Comparison of ENCODE assay signal across 8 cellular contexts in the genomic region with DNA sequence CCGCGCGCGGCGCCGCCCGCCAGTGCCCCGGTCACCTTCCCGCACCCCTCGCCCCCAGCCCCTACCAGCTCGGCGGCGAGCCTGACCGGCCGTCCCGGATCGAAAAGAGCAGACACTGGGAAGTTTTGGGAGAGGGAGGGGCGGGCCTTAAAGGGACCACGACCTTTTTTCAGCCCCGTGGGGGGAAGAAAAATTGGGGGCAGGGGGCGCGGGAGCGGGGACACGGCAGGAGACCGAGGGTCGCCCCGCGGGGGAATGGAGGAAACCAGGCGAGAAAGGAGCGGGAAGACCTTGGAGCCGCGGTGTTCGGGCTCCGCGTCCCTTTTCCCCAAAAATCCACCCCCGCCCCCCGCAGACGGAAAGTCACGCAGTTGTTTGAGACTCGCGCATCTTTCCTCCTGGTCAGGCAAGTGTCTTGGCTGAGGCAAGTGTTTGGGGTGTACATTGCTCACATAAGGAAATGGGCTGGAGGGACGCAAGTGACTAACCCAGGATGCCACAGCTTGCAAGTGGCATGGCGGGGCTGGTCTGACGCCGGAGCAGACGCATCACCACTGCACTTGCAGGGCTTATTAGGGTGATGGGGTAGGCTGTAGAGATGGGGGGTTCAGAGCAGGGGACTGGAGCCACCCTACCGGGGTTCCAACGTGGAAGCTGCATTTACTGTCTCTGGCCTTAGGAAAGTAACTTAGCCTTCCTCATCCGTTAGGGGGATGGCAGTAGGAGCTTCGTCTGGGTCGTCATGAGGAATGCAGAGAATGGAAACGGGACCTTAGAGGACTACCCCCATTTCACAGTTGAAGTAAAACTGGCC. TPM values are rescaled to one million over a fixed set of nuclear protein-coding genes. Genes with fewer than 3 reads are reported as not detected.
A peak's percentile ranks its signal among the peaks of the same experiment; 100 is the strongest.
DNase-seq lines count a peak whose midpoint lies in the region; ATAC-seq and TF ChIP-seq lines count a peak whose summit lies in the region.

No MANE protein-coding gene starts in this region.

- TF ChIP-seq CTCF in PC-3 (conservative IDR thresholded peaks at IDR 0.05; ENCODE audit: low read depth, low read length) (no peak), thoracic aorta (IDR thresholded peaks at IDR 0.05) (no peak)

- ATAC-seq in PC-3 (peak; percentile 1; the same call in 1 of the 2 replicates), thoracic aorta (ENCODE audit: insufficient number of reproducible peaks, low FRiP score, low read depth) (no peak), GM19395 (IDR thresholded peaks at IDR 0.05; ENCODE audit: unreplicated experiment) (no peak)
- no peak for ATAC-seq in naive thymus-derived CD8-positive, alpha-beta T cell

- H3K4me3 Mint-ChIP-seq in activated T-helper 1 cell treated with anti-CD3 and anti-CD28 coated beads, Interleukin-12 subunit alpha, Interleukin-12 subunit beta, Interleukin-2, Interleukin-4 antibody, amounts not matched to agents 30 ng/mL and 10 ng/mL and 1 ng/mL, durations not matched to agents 14 hours and 24 hours and 36 hours = peak overlapping the region; percentile 89
- H3K4me3 Mint-ChIP-seq in naive thymus-derived CD8-positive, alpha-beta T cell = peak overlapping the region; percentile 85 to 98 (median 92)

- peak overlapping the region; percentile 91 for H2AFZ ChIP-seq in PC-3 (ENCODE audit: low read length)

- H3K4me1 ChIP-seq in PC-3 (ENCODE audit: insufficient read depth, low read length) (peaks cover 23% of the 10 kb centered on the region), thoracic aorta (ENCODE audit: control insufficient read depth in 1 of 2, low read depth in 2 of 2) (peaks cover 17 to 36% of the 10 kb centered on the region in 2 donors)

- peaks cover 47% of the 10 kb centered on the region for H3K4me1 Mint-ChIP-seq in activated T-helper 1 cell treated with anti-CD3 and anti-CD28 coated beads, Interleukin-12 subunit alpha, Interleukin-12 subunit beta, Interleukin-2, Interleukin-4 antibody, amounts not matched to agents 30 ng/mL and 10 ng/mL and 1 ng/mL, durations not matched to agents 14 hours and 24 hours and 36 hours (ENCODE audit: low read depth)
- peaks cover 25 to 56% (median 51%) of the 10 kb centered on the region in 4 donors for H3K4me1 Mint-ChIP-seq in naive thymus-derived CD8-positive, alpha-beta T cell

- POLR2A ChIA-PET in PC-3 (lab: Charles Lee; ENCODE audit: unreplicated experiment) = no interaction called here
- POLR2A ChIA-PET in naive thymus-derived CD8-positive, alpha-beta T cell (lab: Charles Lee) = interaction anchor here (0.7 to 9.5 kb wide), 9 partner anchors 10 to 538 kb away, joined by 3 to 302 read pairs (median 8); a partner anchor contains a TSS

- peak overlapping the region; percentile 95 for H3K27ac Mint-ChIP-seq in activated T-helper 1 cell treated with anti-CD3 and anti-CD28 coated beads, Interleukin-12 subunit alpha, Interleukin-12 subunit beta, Interleukin-2, Interleukin-4 antibody, amounts not matched to agents 30 ng/mL and 10 ng/mL and 1 ng/mL, durations not matched to agents 14 hours and 24 hours and 36 hours
- H3K27ac Mint-ChIP-seq in naive thymus-derived CD8-positive, alpha-beta T cell = peak overlapping the region; percentile 91 to 98 (median 96)

- H3K79me2 ChIP-seq in PC-3 (ENCODE audit: low read length) = peaks cover 26% of the 10 kb centered on the region

- H4K20me1 ChIP-seq in PC-3 (ENCODE audit: low read length) = peaks cover 15% of the 10 kb centered on the region; the same call in 1 of the 2 replicates

- H3K27me3 Mint-ChIP-seq in activated T-helper 1 cell treated with anti-CD3 and anti-CD28 coated beads, Interleukin-12 subunit alpha, Interleukin-12 subunit beta, Interleukin-2, Interleukin-4 antibody, amounts not matched to agents 30 ng/mL and 10 ng/mL and 1 ng/mL, durations not matched to agents 14 hours and 24 hours and 36 hours (ENCODE audit: insufficient read depth) = peaks cover 2% of the 10 kb centered on the region
- H3K27me3 Mint-ChIP-seq in naive thymus-derived CD8-positive, alpha-beta T cell = peaks cover 0 to 3% (median 0%) of the 10 kb centered on the region in 5 donors

- H3K9me2 ChIP-seq in PC-3 (replicated peaks; ENCODE audit: low read length) = no peaks in the 10 kb centered on the region

- H3K36me3 Mint-ChIP-seq in activated T-helper 1 cell treated with anti-CD3 and anti-CD28 coated beads, Interleukin-12 subunit alpha, Interleukin-12 subunit beta, Interleukin-2, Interleukin-4 antibody, amounts not matched to agents 30 ng/mL and 10 ng/mL and 1 ng/mL, durations not matched to agents 14 hours and 24 hours and 36 hours (ENCODE audit: low read depth) = peaks cover 15% of the 10 kb centered on the region
- peaks cover 0 to 17% (median 7%) of the 10 kb centered on the region in 3 donors for H3K36me3 Mint-ChIP-seq in naive thymus-derived CD8-positive, alpha-beta T cell

- TSS peak; percentile 45 for BruUV-seq in PC-3 (replicated peaks; lab: Mats Ljungman, UMichigan)

- H3K27ac ChIP-seq in PC-3 (ENCODE audit: low read length) = peak overlapping the region; percentile 78
- peak overlapping the region; percentile 97 to 100 for H3K27ac ChIP-seq in thoracic aorta

- H3K9me3 ChIP-seq in PC-3 (ENCODE audit: low read length) (no peaks in the 10 kb centered on the region), thoracic aorta (no peaks in the 10 kb centered on the region)

- peak overlapping the region; percentile 88 for H3K9ac ChIP-seq in PC-3 (ENCODE audit: low read length)

- peaks cover 7% of the 10 kb centered on the region for H3K36me3 ChIP-seq in PC-3 (ENCODE audit: low read depth, low read length)
- peaks cover under 1% of the 10 kb centered on the region for H3K36me3 ChIP-seq in thoracic aorta

- no peaks in the 10 kb centered on the region for H3F3A ChIP-seq in PC-3 (ENCODE audit: low read length, unreplicated experiment)

- H3K4me2 ChIP-seq in PC-3 (ENCODE audit: low read length) = peak overlapping the region; percentile 97

- CTCF ChIA-PET in PC-3 (lab: Charles Lee) = no interaction called here

- intact Hi-C loops in PC-3 (cut with micrococcal nuclease) = loop anchor here (5.0 kb wide), 1 partner anchor 45 kb away; a partner anchor contains a TSS
- intact Hi-C loops in activated T-helper 1 cell treated with anti-CD3 and anti-CD28 coated beads, Interleukin-12 subunit alpha, Interleukin-12 subunit beta, Interleukin-2, Interleukin-4 antibody, amounts not matched to agents 30 ng/mL and 10 ng/mL and 1 ng/mL, durations not matched to agents 14 hours and 24 hours and 36 hours (cut with micrococcal nuclease) = loop anchor here (1.0 to 10.0 kb wide), 4 partner anchors 17 to 535 kb away; a partner anchor contains a TSS

- H3K4me3 ChIP-seq in PC-3 (ENCODE audit: low read length) (peak overlapping the region; percentile 83), thoracic aorta (peak overlapping the region; percentile 100)

- DNase-seq in NCI-H146 (lab: John Stamatoyannopoulos, UW) = peak; percentile 62
- DNase-seq in NCI-H146 treated with DMSO at 0.1 percent for 48 hours (lab: John Stamatoyannopoulos, UW; ENCODE audit: unreplicated experiment) = no peak
- DNase-seq in PC-3 = peak; percentile 57
- DNase-seq in activated T-helper 1 cell treated with anti-CD3 and anti-CD28 coated beads, Interleukin-12 subunit alpha, Interleukin-12 subunit beta, Interleukin-2, Interleukin-4 antibody, amounts not matched to agents 30 ng/mL and 10 ng/mL and 1 ng/mL, durations not matched to agents 14 hours and 24 hours and 36 hours (ENCODE audit: low spot score) = peak; percentile 52
- peak; percentile 71 for DNase-seq in fibroblast of gingiva (ENCODE audit: low read depth)
- DNase-seq in naive thymus-derived CD8-positive, alpha-beta T cell = peak in 7 of 10 donors; percentile 41 to 77 (median 46)
- DNase-seq in thoracic aorta (ENCODE audit: low spot score) = peak; percentile 33

- H3K9me3 Mint-ChIP-seq in activated T-helper 1 cell treated with anti-CD3 and anti-CD28 coated beads, Interleukin-12 subunit alpha, Interleukin-12 subunit beta, Interleukin-2, Interleukin-4 antibody, amounts not matched to agents 30 ng/mL and 10 ng/mL and 1 ng/mL, durations not matched to agents 14 hours and 24 hours and 36 hours = no peaks in the 10 kb centered on the region
- peaks cover 0 to 4% (median 0%) of the 10 kb centered on the region in 9 donors for H3K9me3 Mint-ChIP-seq in naive thymus-derived CD8-positive, alpha-beta T cell

- H3K27me3 ChIP-seq in PC-3 (ENCODE audit: low read length) (no peaks in the 10 kb centered on the region), thoracic aorta (replicated peaks; ENCODE audit: insufficient read depth) (no peaks in the 10 kb centered on the region)

RNA-seq across cellular contexts. Expression of a gene that starts 2.7 kb away (rescaled TPM):
- total RNA-seq in PC-3 (2014; rRNA removed) = 315 and 331 TPM in 2 replicates
- 632 and 659 TPM in 2 replicates for total RNA-seq in activated T-helper 1 cell treated with anti-CD3 and anti-CD28 coated beads, Interleukin-12 subunit alpha, Interleukin-12 subunit beta, Interleukin-2, Interleukin-4 antibody, amounts not matched to agents 30 ng/mL and 10 ng/mL and 1 ng/mL, durations not matched to agents 14 hours and 24 hours and 36 hours
- 100 to 1,000 TPM; 390 to 406 TPM for total RNA-seq in naive thymus-derived CD8-positive, alpha-beta T cell
- 10 to 100 TPM; 70.6 to 77.6 (median 71.4) TPM for polyA plus RNA-seq in naive thymus-derived CD8-positive, alpha-beta T cell
- 100 to 1,000 TPM; 153 to 167 TPM for total RNA-seq in thoracic aorta

RNA-seq across cellular contexts. Expression of a gene that starts 20.8 kb away (rescaled TPM):
- total RNA-seq in PC-3 (2014; rRNA removed) (41.8 and 78.9 TPM in 2 replicates), thoracic aorta (10 to 100 TPM; 47.5 to 75.0 TPM)
- total RNA-seq in activated T-helper 1 cell treated with anti-CD3 and anti-CD28 coated beads, Interleukin-12 subunit alpha, Interleukin-12 subunit beta, Interleukin-2, Interleukin-4 antibody, amounts not matched to agents 30 ng/mL and 10 ng/mL and 1 ng/mL, durations not matched to agents 14 hours and 24 hours and 36 hours = 125 and 132 TPM in 2 replicates
- 100 to 1,000 TPM; 118 to 138 TPM for total RNA-seq in naive thymus-derived CD8-positive, alpha-beta T cell
- 100 to 1,000 TPM; 218 to 291 (median 238) TPM for polyA plus RNA-seq in naive thymus-derived CD8-positive, alpha-beta T cell

RNA-seq across cellular contexts. Expression of a gene that starts 25.6 kb away (rescaled TPM):
- total RNA-seq in PC-3 (2014; rRNA removed) = 1.2 and 3.2 TPM in 2 replicates
- total RNA-seq in activated T-helper 1 cell treated with anti-CD3 and anti-CD28 coated beads, Interleukin-12 subunit alpha, Interleukin-12 subunit beta, Interleukin-2, Interleukin-4 antibody, amounts not matched to agents 30 ng/mL and 10 ng/mL and 1 ng/mL, durations not matched to agents 14 hours and 24 hours and 36 hours = 70.7 and 73.1 TPM in 2 replicates
- 10 to 100 TPM; 52.9 to 55.0 TPM for total RNA-seq in naive thymus-derived CD8-positive, alpha-beta T cell
- 10 to 100 TPM; 29.9 to 64.7 (median 40.5) TPM for polyA plus RNA-seq in naive thymus-derived CD8-positive, alpha-beta T cell
- total RNA-seq in thoracic aorta = 1 to 10 TPM; 4.7 to 5.5 TPM

RNA-seq across cellular contexts. Expression of a gene that starts 39.7 kb away (rescaled TPM):
- total RNA-seq in PC-3 (2014; rRNA removed) (0.51 TPM in 1 of 2 replicates, not detected in the other), thoracic aorta (1 to 10 TPM in 1 of 2 donors, not detected in 1; 3.5 TPM)
- 1.1 and 1.3 TPM in 2 replicates for total RNA-seq in activated T-helper 1 cell treated with anti-CD3 and anti-CD28 coated beads, Interleukin-12 subunit alpha, Interleukin-12 subunit beta, Interleukin-2, Interleukin-4 antibody, amounts not matched to agents 30 ng/mL and 10 ng/mL and 1 ng/mL, durations not matched to agents 14 hours and 24 hours and 36 hours
- 10 to 100 TPM in 1 of 2 experiments, 1 to 10 TPM in 1; 9.6 to 10.7 TPM for total RNA-seq in naive thymus-derived CD8-positive, alpha-beta T cell
- under 1 TPM in 1 of 3 donors, not detected in 2; 0.27 TPM for polyA plus RNA-seq in naive thymus-derived CD8-positive, alpha-beta T cell

RNA-seq across cellular contexts. Expression of a gene that starts 47.0 kb away (rescaled TPM):
- total RNA-seq in PC-3 (2014; rRNA removed) = 37.9 and 55.2 TPM in 2 replicates
- 28.3 and 28.7 TPM in 2 replicates for total RNA-seq in activated T-helper 1 cell treated with anti-CD3 and anti-CD28 coated beads, Interleukin-12 subunit alpha, Interleukin-12 subunit beta, Interleukin-2, Interleukin-4 antibody, amounts not matched to agents 30 ng/mL and 10 ng/mL and 1 ng/mL, durations not matched to agents 14 hours and 24 hours and 36 hours
- 10 to 100 TPM; 46.0 to 50.7 TPM for total RNA-seq in naive thymus-derived CD8-positive, alpha-beta T cell
- polyA plus RNA-seq in naive thymus-derived CD8-positive, alpha-beta T cell = 10 to 100 TPM; 28.2 to 48.0 (median 33.5) TPM
- 10 to 100 TPM; 42.8 to 68.4 TPM for total RNA-seq in thoracic aorta

Comparison
In these comparisons a context has a peak if more than half of its experiments do, and no peak if none do; other contexts are left out.
1. RNA of a gene that starts 25.6 kb away (total RNA-seq): 70.7 to 73.1 TPM in activated T-helper 1 cell treated with anti-CD3 and anti-CD28 coated beads, Interleukin-12 subunit alpha, Interleukin-12 subunit beta, Interleukin-2, Interleukin-4 antibody, amounts not matched to agents 30 ng/mL and 10 ng/mL and 1 ng/mL, durations not matched to agents 14 hours and 24 hours and 36 hours and 52.9 to 55.0 TPM in naive thymus-derived CD8-positive, alpha-beta T cell; 4.7 to 5.5 TPM in thoracic aorta and 1.2 to 3.2 TPM in PC-3; every median in the first group is over 4 times any median in the second.